ENCODE assay signal across 14 cellular contexts in genomic region chr15:63858881-63859280, GRCh38. TPM values are rescaled to one million over a fixed set of nuclear protein-coding genes. Genes with fewer than 3 reads are reported as not detected.
A peak's percentile ranks its signal among the peaks of the same experiment; 100 is the strongest.
DNase-seq lines count a peak whose midpoint lies in the region; ATAC-seq, FAIRE-seq and TF ChIP-seq lines count a peak whose summit lies in the region.
"Had no signal": no experiment of that assay in that cellular context is flagged by ENCODE, and none has a peak within 500 bp of the region (broad histone marks: within the 10 kb centered on the region; RNA-seq: fewer than 3 reads in every experiment).

No MANE protein-coding gene starts in this region.

- H4K20me1 ChIP-seq in astrocyte (ENCODE audit: insufficient read depth, low read length): no peaks in the 10 kb centered on the region

- DNase-seq in activated naive CD8-positive, alpha-beta T cell treated with anti-CD3 and anti-CD28 coated beads for 36 hours: no peak
- DNase-seq in astrocyte (ENCODE audit: low read depth) (peak; percentile 10), left ventricle myocardium superior (no peak), NCI-H2196 (lab: John Stamatoyannopoulos, UW; ENCODE audit: unreplicated experiment) (no peak), NCI-H1092 treated with DMSO at 0.1 percent for 48 hours (lab: John Stamatoyannopoulos, UW) (no peak)
- DNase-seq in stimulated activated naive B cell treated with anti-CD40 and anti-IgM and Interleukin-4, amounts not matched to agents 10 μg/mL and 1 μg/mL and 100 μg/mL, for 72 hours: no peak
- DNase-seq: AML-193, colonic mucosa, GF-D8, NCI-H446 had no signal

- H3K27ac Mint-ChIP-seq in activated naive CD8-positive, alpha-beta T cell: peak overlapping the region; percentile 90
- H3K27ac Mint-ChIP-seq in activated naive CD8-positive, alpha-beta T cell treated with anti-CD3 and anti-CD28 coated beads for 36 hours: no peak overlapping the region
- H3K27ac Mint-ChIP-seq in astrocyte (ENCODE audit: unreplicated experiment): no peak overlapping the region
- H3K27ac Mint-ChIP-seq in stimulated activated naive B cell treated with anti-CD40 and anti-IgM and Interleukin-4, amounts not matched to agents 10 μg/mL and 1 μg/mL and 100 μg/mL, for 72 hours: peak overlapping the region; percentile 92
- H3K27ac Mint-ChIP-seq: activated T-helper 1 cell treated with anti-CD3 and anti-CD28 coated beads, Interleukin-12 subunit alpha, Interleukin-12 subunit beta, Interleukin-2, Interleukin-4 antibody, amounts not matched to agents 30 ng/mL and 10 ng/mL and 1 ng/mL, durations not matched to agents 14 hours and 24 hours and 36 hours had no signal

- H3K9ac ChIP-seq in astrocyte (ENCODE audit: low read length): no peak overlapping the region

- H3K4me3 ChIP-seq in astrocyte (ENCODE audit: insufficient read depth, low read depth, low read length): no peak overlapping the region
- H3K4me3 ChIP-seq: colonic mucosa had no signal

- H3K27me3 ChIP-seq in astrocyte (ENCODE audit: insufficient read depth, low read length): no peaks in the 10 kb centered on the region
- H3K27me3 ChIP-seq: colonic mucosa had no signal

- H3K79me2 ChIP-seq in astrocyte (ENCODE audit: insufficient read depth, low read length): no peaks in the 10 kb centered on the region

- no peaks in the 10 kb centered on the region for H3K9me3 ChIP-seq in astrocyte (ENCODE audit: insufficient read depth, low read depth, low read length)
- H3K9me3 ChIP-seq: colonic mucosa had no signal

- peaks cover 57% of the 10 kb centered on the region for H3K4me1 Mint-ChIP-seq in activated naive CD8-positive, alpha-beta T cell (ENCODE audit: low read depth)
- H3K4me1 Mint-ChIP-seq in activated naive CD8-positive, alpha-beta T cell treated with anti-CD3 and anti-CD28 coated beads for 36 hours: peaks cover 36% of the 10 kb centered on the region
- peaks cover 16% of the 10 kb centered on the region for H3K4me1 Mint-ChIP-seq in astrocyte (ENCODE audit: low read depth, unreplicated experiment)
- H3K4me1 Mint-ChIP-seq in stimulated activated naive B cell treated with anti-CD40 and anti-IgM and Interleukin-4, amounts not matched to agents 10 μg/mL and 1 μg/mL and 100 μg/mL, for 72 hours: peaks cover 35 to 70% of the 10 kb centered on the region in 2 donors

- no peak for TF ChIP-seq CTCF in astrocyte (IDR thresholded peaks at IDR 0.05; ENCODE audit: insufficient read depth, low read depth, low read length)

- no peak overlapping the region for H3K4me2 ChIP-seq in astrocyte (ENCODE audit: low read length)

- ATAC-seq in left ventricle myocardium superior: peak; percentile 74
- ATAC-seq in stimulated activated naive B cell treated with anti-CD40 and anti-IgM and Interleukin-4, amounts not matched to agents 10 μg/mL and 1 μg/mL and 100 μg/mL, for 72 hours (replicated peaks): peak; percentile 22 to 50
- no peak for ATAC-seq in GM21737 (IDR thresholded peaks at IDR 0.05; ENCODE audit: unreplicated experiment)

- H3K4me3 Mint-ChIP-seq in activated naive CD8-positive, alpha-beta T cell: no peak overlapping the region
- no peak overlapping the region for H3K4me3 Mint-ChIP-seq in activated naive CD8-positive, alpha-beta T cell treated with anti-CD3 and anti-CD28 coated beads for 36 hours
- no peak overlapping the region for H3K4me3 Mint-ChIP-seq in astrocyte (ENCODE audit: unreplicated experiment)
- no peak overlapping the region for H3K4me3 Mint-ChIP-seq in stimulated activated naive B cell treated with anti-CD40 and anti-IgM and Interleukin-4, amounts not matched to agents 10 μg/mL and 1 μg/mL and 100 μg/mL, for 72 hours
- H3K4me3 Mint-ChIP-seq: activated T-helper 1 cell treated with anti-CD3 and anti-CD28 coated beads, Interleukin-12 subunit alpha, Interleukin-12 subunit beta, Interleukin-2, Interleukin-4 antibody, amounts not matched to agents 30 ng/mL and 10 ng/mL and 1 ng/mL, durations not matched to agents 14 hours and 24 hours and 36 hours had no signal

- no peaks in the 10 kb centered on the region for H3K27me3 Mint-ChIP-seq in activated naive CD8-positive, alpha-beta T cell
- no peaks in the 10 kb centered on the region for H3K27me3 Mint-ChIP-seq in activated naive CD8-positive, alpha-beta T cell treated with anti-CD3 and anti-CD28 coated beads for 36 hours
- H3K27me3 Mint-ChIP-seq in astrocyte (ENCODE audit: low read depth, unreplicated experiment): peaks cover 18% of the 10 kb centered on the region
- no peaks in the 10 kb centered on the region for H3K27me3 Mint-ChIP-seq in stimulated activated naive B cell treated with anti-CD40 and anti-IgM and Interleukin-4, amounts not matched to agents 10 μg/mL and 1 μg/mL and 100 μg/mL, for 72 hours

- H2AFZ ChIP-seq in astrocyte (ENCODE audit: low read depth, low read length): no peak overlapping the region

- H3K4me1 ChIP-seq in astrocyte (ENCODE audit: insufficient read depth, low read length): peaks cover 14% of the 10 kb centered on the region
- H3K4me1 ChIP-seq: colonic mucosa had no signal

- no peak overlapping the region for H3K27ac ChIP-seq in astrocyte (ENCODE audit: low read depth, low read length)
- H3K27ac ChIP-seq: colonic mucosa had no signal

- intact Hi-C loops in left ventricle myocardium superior (cut with micrococcal nuclease): no loop called here

- no peak for FAIRE-seq in astrocyte (lab: Jason Lieb, UNC)
- FAIRE-seq: frontal cortex had no signal

- no peaks in the 10 kb centered on the region for H3K36me3 ChIP-seq in astrocyte (ENCODE audit: insufficient read depth, low read length)
- H3K36me3 ChIP-seq: colonic mucosa had no signal

- no peaks in the 10 kb centered on the region for H3K36me3 Mint-ChIP-seq in activated naive CD8-positive, alpha-beta T cell
- H3K36me3 Mint-ChIP-seq in activated naive CD8-positive, alpha-beta T cell treated with anti-CD3 and anti-CD28 coated beads for 36 hours: no peaks in the 10 kb centered on the region
- no peaks in the 10 kb centered on the region for H3K36me3 Mint-ChIP-seq in astrocyte (ENCODE audit: low read depth, unreplicated experiment)
- peaks cover under 1 to 3% of the 10 kb centered on the region in 2 donors for H3K36me3 Mint-ChIP-seq in stimulated activated naive B cell treated with anti-CD40 and anti-IgM and Interleukin-4, amounts not matched to agents 10 μg/mL and 1 μg/mL and 100 μg/mL, for 72 hours

- H3K9me3 Mint-ChIP-seq in activated naive CD8-positive, alpha-beta T cell (ENCODE audit: low read depth): no peaks in the 10 kb centered on the region
- H3K9me3 Mint-ChIP-seq in activated naive CD8-positive, alpha-beta T cell treated with anti-CD3 and anti-CD28 coated beads for 36 hours: no peaks in the 10 kb centered on the region
- H3K9me3 Mint-ChIP-seq in astrocyte (ENCODE audit: unreplicated experiment): no peaks in the 10 kb centered on the region
- H3K9me3 Mint-ChIP-seq in stimulated activated naive B cell treated with anti-CD40 and anti-IgM and Interleukin-4, amounts not matched to agents 10 μg/mL and 1 μg/mL and 100 μg/mL, for 72 hours: no peaks in the 10 kb centered on the region
- H3K9me3 Mint-ChIP-seq: activated T-helper 1 cell treated with anti-CD3 and anti-CD28 coated beads, Interleukin-12 subunit alpha, Interleukin-12 subunit beta, Interleukin-2, Interleukin-4 antibody, amounts not matched to agents 30 ng/mL and 10 ng/mL and 1 ng/mL, durations not matched to agents 14 hours and 24 hours and 36 hours had no signal

RNA-seq across cellular contexts. Expression of gene HERC1, which starts 25.1 kb away (rescaled TPM):
- 10 to 100 TPM; 45.0 to 50.4 TPM for total RNA-seq in activated naive CD8-positive, alpha-beta T cell treated with anti-CD3 and anti-CD28 coated beads for 36 hours
- total RNA-seq in astrocyte (45.6 and 52.7 TPM in 2 replicates), left ventricle myocardium superior (71.4 TPM)

Comparison
In these comparisons a context has a peak if more than half of its experiments do, and no peak if none do; other contexts are left out.
1. H3K27ac Mint-ChIP-seq: peak in activated naive CD8-positive, alpha-beta T cell (single experiment) and stimulated activated naive B cell treated with anti-CD40 and anti-IgM and Interleukin-4, amounts not matched to agents 10 μg/mL and 1 μg/mL and 100 μg/mL, for 72 hours (single experiment); none in activated naive CD8-positive, alpha-beta T cell treated with anti-CD3 and anti-CD28 coated beads for 36 hours (single experiment) and astrocyte (single experiment).